1 cellular context compared by ENCODE assay signal in the genomic region with DNA sequence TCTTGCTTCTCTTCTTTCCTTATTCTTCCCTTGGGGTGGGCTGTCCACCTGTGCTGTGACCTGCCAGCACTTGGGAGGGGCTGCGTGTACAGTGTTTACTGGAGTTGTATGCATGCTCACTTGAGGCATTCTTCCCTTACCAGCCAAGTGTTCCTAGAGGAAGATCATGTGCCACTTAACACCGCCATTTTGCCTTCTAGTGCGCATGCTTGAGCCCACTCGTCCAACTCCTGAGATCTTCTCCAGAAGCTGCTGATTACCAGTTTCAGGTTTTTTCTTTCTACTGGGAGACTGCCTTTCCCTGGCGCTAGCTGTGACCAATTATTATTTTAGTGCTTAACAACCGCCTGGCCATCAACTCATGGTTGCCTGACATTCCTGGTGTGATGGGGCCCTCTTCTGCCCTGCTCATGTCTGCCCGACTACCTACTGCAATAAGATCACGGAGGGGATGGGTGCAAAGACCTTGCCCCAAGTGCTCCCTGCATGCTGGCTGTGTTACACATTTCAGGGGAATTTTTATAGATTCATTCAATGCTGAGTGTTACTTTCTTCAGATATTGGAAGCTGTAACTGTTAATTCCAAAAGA.
TF ChIP-seq lines count a peak whose summit lies in the region.

No MANE protein-coding gene starts in this region.

TF ChIP-seq in GM23338, 12 proteins besides CTCF, POLR2A, EP300 and RAD21 (continued from another document):
- TF ChIP-seq, protein P1, sequence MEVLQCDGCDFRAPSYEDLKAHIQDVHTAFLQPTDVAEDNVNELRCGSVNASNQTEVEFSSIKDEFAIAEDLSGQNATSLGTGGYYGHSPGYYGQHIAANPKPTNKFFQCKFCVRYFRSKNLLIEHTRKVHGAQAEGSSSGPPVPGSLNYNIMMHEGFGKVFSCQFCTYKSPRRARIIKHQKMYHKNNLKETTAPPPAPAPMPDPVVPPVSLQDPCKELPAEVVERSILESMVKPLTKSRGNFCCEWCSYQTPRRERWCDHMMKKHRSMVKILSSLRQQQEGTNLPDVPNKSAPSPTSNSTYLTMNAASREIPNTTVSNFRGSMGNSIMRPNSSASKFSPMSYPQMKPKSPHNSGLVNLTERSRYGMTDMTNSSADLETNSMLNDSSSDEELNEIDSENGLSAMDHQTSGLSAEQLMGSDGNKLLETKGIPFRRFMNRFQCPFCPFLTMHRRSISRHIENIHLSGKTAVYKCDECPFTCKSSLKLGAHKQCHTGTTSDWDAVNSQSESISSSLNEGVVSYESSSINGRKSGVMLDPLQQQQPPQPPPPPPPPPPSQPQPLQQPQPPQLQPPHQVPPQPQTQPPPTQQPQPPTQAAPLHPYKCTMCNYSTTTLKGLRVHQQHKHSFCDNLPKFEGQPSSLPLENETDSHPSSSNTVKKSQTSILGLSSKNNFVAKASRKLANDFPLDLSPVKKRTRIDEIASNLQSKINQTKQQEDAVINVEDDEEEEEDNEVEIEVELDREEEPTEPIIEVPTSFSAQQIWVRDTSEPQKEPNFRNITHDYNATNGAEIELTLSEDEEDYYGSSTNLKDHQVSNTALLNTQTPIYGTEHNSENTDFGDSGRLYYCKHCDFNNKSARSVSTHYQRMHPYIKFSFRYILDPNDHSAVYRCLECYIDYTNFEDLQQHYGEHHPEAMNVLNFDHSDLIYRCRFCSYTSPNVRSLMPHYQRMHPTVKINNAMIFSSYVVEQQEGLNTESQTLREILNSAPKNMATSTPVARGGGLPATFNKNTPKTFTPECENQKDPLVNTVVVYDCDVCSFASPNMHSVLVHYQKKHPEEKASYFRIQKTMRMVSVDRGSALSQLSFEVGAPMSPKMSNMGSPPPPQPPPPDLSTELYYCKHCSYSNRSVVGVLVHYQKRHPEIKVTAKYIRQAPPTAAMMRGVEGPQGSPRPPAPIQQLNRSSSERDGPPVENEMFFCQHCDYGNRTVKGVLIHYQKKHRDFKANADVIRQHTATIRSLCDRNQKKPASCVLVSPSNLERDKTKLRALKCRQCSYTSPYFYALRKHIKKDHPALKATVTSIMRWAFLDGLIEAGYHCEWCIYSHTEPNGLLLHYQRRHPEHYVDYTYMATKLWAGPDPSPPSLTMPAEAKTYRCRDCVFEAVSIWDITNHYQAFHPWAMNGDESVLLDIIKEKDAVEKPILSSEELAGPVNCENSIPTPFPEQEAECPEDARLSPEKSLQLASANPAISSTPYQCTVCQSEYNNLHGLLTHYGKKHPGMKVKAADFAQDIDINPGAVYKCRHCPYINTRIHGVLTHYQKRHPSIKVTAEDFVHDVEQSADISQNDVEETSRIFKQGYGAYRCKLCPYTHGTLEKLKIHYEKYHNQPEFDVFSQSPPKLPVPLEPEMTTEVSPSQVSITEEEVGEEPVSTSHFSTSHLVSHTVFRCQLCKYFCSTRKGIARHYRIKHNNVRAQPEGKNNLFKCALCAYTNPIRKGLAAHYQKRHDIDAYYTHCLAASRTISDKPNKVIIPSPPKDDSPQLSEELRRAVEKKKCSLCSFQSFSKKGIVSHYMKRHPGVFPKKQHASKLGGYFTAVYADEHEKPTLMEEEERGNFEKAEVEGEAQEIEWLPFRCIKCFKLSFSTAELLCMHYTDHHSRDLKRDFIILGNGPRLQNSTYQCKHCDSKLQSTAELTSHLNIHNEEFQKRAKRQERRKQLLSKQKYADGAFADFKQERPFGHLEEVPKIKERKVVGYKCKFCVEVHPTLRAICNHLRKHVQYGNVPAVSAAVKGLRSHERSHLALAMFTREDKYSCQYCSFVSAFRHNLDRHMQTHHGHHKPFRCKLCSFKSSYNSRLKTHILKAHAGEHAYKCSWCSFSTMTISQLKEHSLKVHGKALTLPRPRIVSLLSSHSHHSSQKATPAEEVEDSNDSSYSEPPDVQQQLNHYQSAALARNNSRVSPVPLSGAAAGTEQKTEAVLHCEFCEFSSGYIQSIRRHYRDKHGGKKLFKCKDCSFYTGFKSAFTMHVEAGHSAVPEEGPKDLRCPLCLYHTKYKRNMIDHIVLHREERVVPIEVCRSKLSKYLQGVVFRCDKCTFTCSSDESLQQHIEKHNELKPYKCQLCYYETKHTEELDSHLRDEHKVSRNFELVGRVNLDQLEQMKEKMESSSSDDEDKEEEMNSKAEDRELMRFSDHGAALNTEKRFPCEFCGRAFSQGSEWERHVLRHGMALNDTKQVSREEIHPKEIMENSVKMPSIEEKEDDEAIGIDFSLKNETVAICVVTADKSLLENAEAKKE (CRISPR knock-in tag; IDR thresholded peaks at IDR 0.05) = no peak
- no peak for TF ChIP-seq ZNF331 (CRISPR knock-in tag; IDR thresholded peaks at IDR 0.05; ENCODE audit: low read depth)
- TF ChIP-seq, protein P2, sequence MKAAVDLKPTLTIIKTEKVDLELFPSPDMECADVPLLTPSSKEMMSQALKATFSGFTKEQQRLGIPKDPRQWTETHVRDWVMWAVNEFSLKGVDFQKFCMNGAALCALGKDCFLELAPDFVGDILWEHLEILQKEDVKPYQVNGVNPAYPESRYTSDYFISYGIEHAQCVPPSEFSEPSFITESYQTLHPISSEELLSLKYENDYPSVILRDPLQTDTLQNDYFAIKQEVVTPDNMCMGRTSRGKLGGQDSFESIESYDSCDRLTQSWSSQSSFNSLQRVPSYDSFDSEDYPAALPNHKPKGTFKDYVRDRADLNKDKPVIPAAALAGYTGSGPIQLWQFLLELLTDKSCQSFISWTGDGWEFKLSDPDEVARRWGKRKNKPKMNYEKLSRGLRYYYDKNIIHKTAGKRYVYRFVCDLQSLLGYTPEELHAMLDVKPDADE (IDR thresholded peaks at IDR 0.05) = no peak
- no peak for TF ChIP-seq EZH2 (IDR thresholded peaks at IDR 0.05; ENCODE audit: low read depth, unreplicated experiment)
- TF ChIP-seq STAT1 (IDR thresholded peaks at IDR 0.05; ENCODE audit: unreplicated experiment) = no peak
